In the genomic region with DNA sequence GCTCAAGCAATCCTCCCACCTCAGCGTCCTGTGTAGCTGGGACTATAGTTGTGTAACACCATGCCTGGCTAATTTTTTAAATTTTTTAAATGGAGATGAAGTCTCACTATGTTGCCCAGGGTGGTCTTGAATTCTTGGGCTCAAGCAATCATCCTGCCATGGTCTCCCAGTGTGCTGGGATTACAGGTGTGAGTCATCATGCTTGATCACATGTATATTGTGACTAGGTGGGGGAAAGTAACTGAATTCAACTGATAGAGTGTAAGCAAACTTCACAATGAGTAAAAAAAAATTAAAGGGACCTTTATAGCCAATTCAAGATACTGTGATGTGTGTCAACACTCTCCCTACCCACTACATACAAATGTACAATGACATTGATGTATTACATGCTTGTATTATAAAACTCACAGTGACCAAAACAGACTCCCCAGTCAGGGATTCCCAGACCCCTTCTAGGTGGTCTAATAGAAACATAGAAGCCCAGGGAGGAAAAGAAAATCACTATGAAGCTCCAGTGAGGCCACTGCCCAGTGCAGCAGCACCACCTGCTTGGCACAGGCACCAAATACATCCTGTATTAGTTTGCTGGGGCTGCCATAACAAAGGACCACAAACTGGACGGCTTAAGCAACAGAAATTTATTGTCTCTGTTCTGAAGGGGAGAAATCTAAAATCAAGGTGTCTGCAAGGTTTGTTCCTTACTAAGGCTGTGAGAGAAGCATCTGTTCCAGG, we compare ENCODE assay signal across 20 cellular contexts. TPM values are rescaled to one million over a fixed set of nuclear protein-coding genes. Genes with fewer than 3 reads are reported as not detected.
A peak's percentile ranks its signal among the peaks of the same experiment; 100 is the strongest.
DNase-seq lines count a peak whose midpoint lies in the region; ATAC-seq, FAIRE-seq and TF ChIP-seq lines count a peak whose summit lies in the region.
"Had no signal": no experiment of that assay in that cellular context is flagged by ENCODE, and none has a peak within 500 bp of the region (broad histone marks: within the 10 kb centered on the region; RNA-seq: fewer than 3 reads in every experiment).

No MANE protein-coding gene starts in this region.

- no peak for DNase-seq in activated T-cell treated with anti-CD3 and anti-CD28 coated beads, Interleukin-2, amount 50 U/mL, for 72 hours
- no peak for DNase-seq in activated T-cell treated with anti-CD3 and anti-CD28 coated beads, Interleukin-2, amount 50 U/mL, for 4 hours
- DNase-seq in OCI-LY7 (ENCODE audit: low spot score) = no peak
- DNase-seq in H1 (ENCODE audit: low read depth in 1 of 2, low spot score in 2 of 2) = no peak
- DNase-seq in amniotic stem cell (lab: John Stamatoyannopoulos, UW) = no peak
- DNase-seq in stimulated activated CD8-positive, alpha-beta memory T cell treated with anti-CD3 and anti-CD28 coated beads, Interleukin-4, amount 100 ng/mL, for 48 hours = no peak
- DNase-seq: gastrocnemius medialis, GDM1, kidney glomerular epithelial cell, NCI-H524, ovary, right cardiac atrium had no signal

- no peak for TF ChIP-seq POLR2A in H1 (IDR thresholded peaks at IDR 0.05; ENCODE audit: control extremely low read depth in 1 of 2, low read depth in 2 of 2, low read length in 2 of 2)

- intact Hi-C loops in OCI-LY7 (cut with micrococcal nuclease; ENCODE audit: unreplicated experiment) = loop anchor here (5.0 kb wide), 2 partner anchors 237 to 667 kb away; no protein-coding TSS in a partner anchor

- H2BK120ac ChIP-seq in H1 (replicated peaks; ENCODE audit: low read depth, low read length) = no peak overlapping the region

- no peak overlapping the region for H3K4me3 ChIP-seq in OCI-LY7 (ENCODE audit: low read depth, low read length, poor library complexity, severe bottlenecking)
- H3K4me3 ChIP-seq in H1 (ENCODE audit: extremely low read depth in 1 of 4, insufficient read depth in 2 of 4, low read depth in 3 of 4, low read length in 4 of 4) = no peak overlapping the region
- H3K4me3 ChIP-seq: gastrocnemius medialis, HAP-1, ovary had no signal

- H3K23ac ChIP-seq in H1 (ENCODE audit: insufficient read length) = no peak overlapping the region

- 95% methylated on average over 2 of the region's 2 CpGs; no CpG with 5 or more reads in 1 of the 2 experiments for WGBS in H1 (ENCODE audit: extremely low coverage in 1 of 2, insufficient coverage in 1 of 2, insufficient read length in 1 of 2, insufficient replicate concordance in 2 of 2, low coverage in 1 of 2, low lambda C conversion rate in 2 of 2, missing lambda C conversion rate in 1 of 2), 2 experiments

- no peak overlapping the region for H3K4ac ChIP-seq in H1 (replicated peaks; ENCODE audit: insufficient read length, low read depth, low read length)

- H3K4me3 Mint-ChIP-seq in activated T-cell treated with anti-CD3 and anti-CD28 coated beads, Interleukin-2, amount 50 U/mL, for 72 hours = no peak overlapping the region
- no peak overlapping the region for H3K4me3 Mint-ChIP-seq in activated T-cell treated with anti-CD3 and anti-CD28 coated beads, Interleukin-2, amount 50 U/mL, for 4 hours

- H3K4me2 ChIP-seq in OCI-LY7 (ENCODE audit: low read length) (no peak overlapping the region), H1 (ENCODE audit: insufficient read depth in 1 of 2, low read depth in 2 of 2, low read length in 2 of 2) (no peak overlapping the region)

- H4K20me1 ChIP-seq in OCI-LY7 (ENCODE audit: insufficient read depth, low read length) (no peaks in the 10 kb centered on the region), H1 (replicated peaks in 1 of 2; ENCODE audit: control insufficient read depth in 1 of 2, insufficient read depth in 2 of 2, low read length in 2 of 2) (no peaks in the 10 kb centered on the region)

- no peak overlapping the region for H3K14ac ChIP-seq in H1 (ENCODE audit: insufficient read length)

- CTCF ChIA-PET in OCI-LY7 (lab: Charles Lee; ENCODE audit: unreplicated experiment) (no interaction called here), H1 (lab: Charles Lee; ENCODE audit: partially characterized antibody) (interaction anchor here (0.6 to 3.2 kb wide), 10 partner anchors 12 to 1295 kb away, joined by 3 to 18 read pairs (median 4); partner anchors contain the start of gene CD274)

- no peak overlapping the region for H2BK12ac ChIP-seq in H1 (ENCODE audit: low read depth, low read length)

- no peak overlapping the region for H4K5ac ChIP-seq in H1 (ENCODE audit: insufficient read length, low read depth, low read length)

- TF ChIP-seq RAD21 in H1 (IDR thresholded peaks at IDR 0.05 in 1 of 2, conservative IDR thresholded peaks at IDR 0.05 in 1 of 2; ENCODE audit: low read depth in 2 of 2, low read length in 2 of 2) = peak; percentile 23 to 41; a peak in 3 of 4 replicates

- peaks cover 3 to 10% of the 10 kb centered on the region in 2 donors for H3K36me3 Mint-ChIP-seq in activated T-cell treated with anti-CD3 and anti-CD28 coated beads, Interleukin-2, amount 50 U/mL, for 72 hours (ENCODE audit: insufficient read depth in 2 of 2)
- H3K36me3 Mint-ChIP-seq in activated T-cell treated with anti-CD3 and anti-CD28 coated beads, Interleukin-2, amount 50 U/mL, for 4 hours (ENCODE audit: insufficient read depth) = peaks cover 20% of the 10 kb centered on the region

- no TSS peak for BruUV-seq in OCI-LY7 (replicated peaks; lab: Mats Ljungman, UMichigan)

- H3K27ac Mint-ChIP-seq in activated T-cell treated with anti-CD3 and anti-CD28 coated beads, Interleukin-2, amount 50 U/mL, for 72 hours = peak overlapping the region; percentile 64
- H3K27ac Mint-ChIP-seq: activated T-helper 2 cell treated with anti-CD3 and anti-CD28 coated beads, Interferon-gamma antibody, Interleukin-2, Interleukin-4, amounts not matched to agents 10 μg/mL and 5 μg/mL and 100 μg/mL, durations not matched to agents 14 hours and 24 hours and 36 hours had no signal

- H3K27me3 Mint-ChIP-seq in activated T-cell treated with anti-CD3 and anti-CD28 coated beads, Interleukin-2, amount 50 U/mL, for 72 hours (ENCODE audit: low read depth) = no peaks in the 10 kb centered on the region
- no peaks in the 10 kb centered on the region for H3K27me3 Mint-ChIP-seq in activated T-cell treated with anti-CD3 and anti-CD28 coated beads, Interleukin-2, amount 50 U/mL, for 4 hours (ENCODE audit: low read depth)

- 0 out of 2 replicates have a peak, but pooled peaks cover 4% of the 10 kb centered on the region for H3K36me3 ChIP-seq in OCI-LY7 (ENCODE audit: insufficient read depth, low read length)
- peaks cover 0 to 17% (median 0%) of the 10 kb centered on the region in 4 experiments; a peak in 3 of 8 replicates for H3K36me3 ChIP-seq in H1 (ENCODE audit: control insufficient read depth in 2 of 4, insufficient read depth in 4 of 4, low read length in 3 of 4)
- H3K36me3 ChIP-seq: ovary had no signal

- no peak overlapping the region for H3K18ac ChIP-seq in H1 (ENCODE audit: extremely low read depth, low read length)

- ATAC-seq in activated T-cell treated with anti-CD3 and anti-CD28 coated beads, Interleukin-2, amount 50 U/mL, for 72 hours (replicated peaks in 1 of 2) = no peak
- ATAC-seq in activated T-cell treated with anti-CD3 and anti-CD28 coated beads, Interleukin-2, amount 50 U/mL, for 4 hours = no peak
- ATAC-seq in GM21526 (IDR thresholded peaks at IDR 0.05; ENCODE audit: low FRiP score, unreplicated experiment) (no peak), HG03460 (IDR thresholded peaks at IDR 0.05; ENCODE audit: unreplicated experiment) (no peak)
- ATAC-seq: gastrocnemius medialis, right cardiac atrium had no signal

- H4K91ac ChIP-seq in H1 (replicated peaks; ENCODE audit: insufficient read length, low read length) = no peak overlapping the region

- H3K27me3 ChIP-seq in H1 (replicated peaks in 1 of 4; ENCODE audit: control insufficient read depth in 3 of 4, extremely low read depth in 1 of 4, insufficient read depth in 3 of 4, low read length in 3 of 4) = no peaks in the 10 kb centered on the region
- H3K27me3 ChIP-seq: gastrocnemius medialis, ovary had no signal

- H2BK20ac ChIP-seq in H1 (ENCODE audit: low read length) = no peak overlapping the region

- H3K23me2 ChIP-seq in H1 (ENCODE audit: low read depth, low read length) = no peaks in the 10 kb centered on the region

- peaks cover 3% of the 10 kb centered on the region; the same call in 1 of the 2 replicates for H3K79me2 ChIP-seq in OCI-LY7 (ENCODE audit: insufficient read depth, low read depth, low read length)
- no peaks in the 10 kb centered on the region for H3K79me2 ChIP-seq in H1 (ENCODE audit: control insufficient read depth in 1 of 2, insufficient read depth in 2 of 2, low read length in 2 of 2)

- no peaks in the 10 kb centered on the region for H3K9me3 Mint-ChIP-seq in activated T-cell treated with anti-CD3 and anti-CD28 coated beads, Interleukin-2, amount 50 U/mL, for 72 hours
- no peaks in the 10 kb centered on the region for H3K9me3 Mint-ChIP-seq in activated T-cell treated with anti-CD3 and anti-CD28 coated beads, Interleukin-2, amount 50 U/mL, for 4 hours
- H3K9me3 Mint-ChIP-seq: activated T-helper 2 cell treated with anti-CD3 and anti-CD28 coated beads, Interferon-gamma antibody, Interleukin-2, Interleukin-4, amounts not matched to agents 10 μg/mL and 5 μg/mL and 100 μg/mL, durations not matched to agents 14 hours and 24 hours and 36 hours had no signal

- no peak overlapping the region for H2BK5ac ChIP-seq in H1 (ENCODE audit: low read depth, low read length)

- H3K4me1 ChIP-seq in OCI-LY7 (ENCODE audit: insufficient read depth, low read length, poor library complexity, severe bottlenecking) = no peaks in the 10 kb centered on the region
- H3K4me1 ChIP-seq in H1 (replicated peaks in 1 of 4; ENCODE audit: control insufficient read depth in 3 of 4, insufficient read depth in 4 of 4, low read length in 3 of 4) = no peaks in the 10 kb centered on the region
- H3K4me1 ChIP-seq: gastrocnemius medialis, HAP-1 had no signal

- no peak overlapping the region for H3K9ac ChIP-seq in H1 (replicated peaks in 1 of 4; ENCODE audit: extremely low read depth in 1 of 4, low read depth in 3 of 4, low read length in 3 of 4)

- no peak overlapping the region for H3K56ac ChIP-seq in H1 (replicated peaks; ENCODE audit: insufficient read length, low read depth, low read length)

- no peaks in the 10 kb centered on the region for H3K79me1 ChIP-seq in H1 (ENCODE audit: low read depth, low read length)

- TF ChIP-seq EP300 in H1 (IDR thresholded peaks at IDR 0.05; ENCODE audit: borderline replicate concordance in 1 of 2, low read depth in 2 of 2, low read length in 2 of 2) = no peak

- H3K27ac ChIP-seq in OCI-LY7 (ENCODE audit: low read depth, low read length, poor library complexity, severe bottlenecking) = no peak overlapping the region
- H3K27ac ChIP-seq in H1 (ENCODE audit: low read depth, low read length) = no peak overlapping the region
- H3K27ac ChIP-seq: epithelial cell of prostate, gastrocnemius medialis, ovary had no signal

- H3K9me3 ChIP-seq in OCI-LY7 (ENCODE audit: low read length) = no peaks in the 10 kb centered on the region
- H3K9me3 ChIP-seq in H1 (ENCODE audit: insufficient read depth in 2 of 2, low read depth in 1 of 2, low read length in 1 of 2) = peaks cover 0 to 17% of the 10 kb centered on the region in 2 experiments; a peak in 2 of 4 replicates
- H3K9me3 ChIP-seq: gastrocnemius medialis, HAP-1 had no signal

- no peak for FAIRE-seq in H1 (lab: Jason Lieb, UNC)
- FAIRE-seq: GM12892, TTC549, urothelium cell line had no signal

- POLR2A ChIA-PET in OCI-LY7 (lab: Charles Lee) (interaction anchor here (0.6 to 1.4 kb wide), 4 partner anchors 10 to 100 kb away, joined by 3 to 4 read pairs (median 4); no protein-coding TSS in a partner anchor), H1 (lab: Charles Lee; ENCODE audit: partially characterized antibody) (interaction anchor here (1.5 kb wide), 1 partner anchor 8 kb away, joined by 4 read pairs; the partner anchor contains the start of gene PLGRKT)

- no peak overlapping the region for H2BK15ac ChIP-seq in H1 (ENCODE audit: low read length)

- TF ChIP-seq CTCF in OCI-LY7 (conservative IDR thresholded peaks at IDR 0.05; ENCODE audit: low read length) (0 out of 2 replicates have a peak, but pooled peaks have one; percentile 13), H1 (IDR thresholded peaks at IDR 0.05; ENCODE audit: control extremely low read depth in 1 of 3, insufficient read depth in 1 of 3, low read depth in 1 of 3, low read length in 3 of 3) (no peak)

- H3K4me1 Mint-ChIP-seq in activated T-cell treated with anti-CD3 and anti-CD28 coated beads, Interleukin-2, amount 50 U/mL, for 72 hours (ENCODE audit: low read depth) = peaks cover 9% of the 10 kb centered on the region
- no peaks in the 10 kb centered on the region for H3K4me1 Mint-ChIP-seq in activated T-cell treated with anti-CD3 and anti-CD28 coated beads, Interleukin-2, amount 50 U/mL, for 4 hours (ENCODE audit: low read depth)

- no peak overlapping the region for H2AK5ac ChIP-seq in H1 (ENCODE audit: low read depth, low read length)

- no peaks in the 10 kb centered on the region for H3K9me2 ChIP-seq in OCI-LY7 (ENCODE audit: insufficient read depth, low read length)

- H2AFZ ChIP-seq in OCI-LY7 (ENCODE audit: low read length) (no peak overlapping the region), H1 (ENCODE audit: low read length) (no peak overlapping the region)

- H4K8ac ChIP-seq in H1 (ENCODE audit: extremely low read depth, insufficient read depth, low read length) = no peak overlapping the region

RNA-seq across cellular contexts. Expression of gene PLGRKT, which starts 8.8 kb away (rescaled TPM):
- total RNA-seq in activated T-cell treated with anti-CD3 and anti-CD28 coated beads, Interleukin-2, amount 50 U/mL, for 72 hours = 10 to 100 TPM; 48.6 to 49.9 TPM
- 10 to 100 TPM; 23.7 to 45.3 (median 30.9) TPM for total RNA-seq in activated T-cell treated with anti-CD3 and anti-CD28 coated beads, Interleukin-2, amount 50 U/mL, for 4 hours
- total RNA-seq in OCI-LY7 (2014; rRNA removed; shearing (Covaris generic)) = 7.9 and 10.4 TPM in 2 replicates
- total RNA-seq in OCI-LY7 (2022) = 26.1 and 26.2 TPM in 2 replicates
- total RNA-seq in H1 (2021; fragmentation: NEBNext Ultra II Directional; extraction: Animal tissue kit (Norgen Biotek cat#: 25700)) = 11.3 and 15.7 TPM in 2 replicates
- polyA plus RNA-seq in H1 (2011; rRNA removed) = 2.5 and 5.4 TPM in 2 replicates
- 7.0 TPM for polyA plus RNA-seq in H1 (2011; cell fraction: cytosol; rRNA removed)
- 0.88 TPM for polyA plus RNA-seq in H1 (2011; cell fraction: nucleus; rRNA removed)
- 7.5 to 14.5 TPM (median 12.4 TPM) in 4 replicates for polyA plus RNA-seq in H1 (2012, experiment 1 of 2)
- polyA plus RNA-seq in H1 (2012, experiment 2 of 2) = 8.4 TPM
- polyA plus RNA-seq in H1 (2013, experiment 1 of 2) = 14.1 TPM
- polyA plus RNA-seq in H1 (2013, experiment 2 of 2) = 14.4 TPM
- polyA minus RNA-seq in H1 (2011; rRNA and poly(A)+ RNA removed) = 1.2 and 1.3 TPM in 2 replicates
- 7.4 TPM for polyA minus RNA-seq in H1 (2011; cell fraction: cytosol; rRNA and poly(A)+ RNA removed)
- polyA minus RNA-seq in H1 (2011; cell fraction: nucleus; rRNA and poly(A)+ RNA removed) = 5.1 TPM

RNA-seq across cellular contexts. Expression of gene CD274, which starts 21.4 kb away (rescaled TPM):
- 10 to 100 TPM; 16.4 to 36.3 TPM for total RNA-seq in activated T-cell treated with anti-CD3 and anti-CD28 coated beads, Interleukin-2, amount 50 U/mL, for 72 hours
- total RNA-seq in activated T-cell treated with anti-CD3 and anti-CD28 coated beads, Interleukin-2, amount 50 U/mL, for 4 hours = 10 to 100 TPM; 33.7 to 58.4 (median 42.1) TPM
- total RNA-seq in OCI-LY7 (2014; rRNA removed; shearing (Covaris generic)) = 0.57 and 4.3 TPM in 2 replicates
- total RNA-seq in OCI-LY7 (2022) = 0.15 and 1.2 TPM in 2 replicates
- 0.15 TPM in 1 of 2 replicates, not detected in the other for total RNA-seq in H1 (2021; fragmentation: NEBNext Ultra II Directional; extraction: Animal tissue kit (Norgen Biotek cat#: 25700))
- polyA plus RNA-seq in H1 (2011; rRNA removed) = 0.08 TPM in 1 of 2 replicates, not detected in the other
- 0.14 TPM for polyA plus RNA-seq in H1 (2011; cell fraction: cytosol; rRNA removed)
- polyA plus RNA-seq in H1 (2011; cell fraction: nucleus; rRNA removed) = not detected
- 0.05 to 0.09 TPM in 2 of 4 replicates, not detected in the others for polyA plus RNA-seq in H1 (2012, experiment 1 of 2)
- polyA plus RNA-seq in H1 (2012, experiment 2 of 2) = not detected
- 0.20 TPM for polyA plus RNA-seq in H1 (2013, experiment 1 of 2)
- 0.26 TPM for polyA plus RNA-seq in H1 (2013, experiment 2 of 2)
- polyA minus RNA-seq in H1 (2011; rRNA and poly(A)+ RNA removed) = 0.12 and 1.1 TPM in 2 replicates
- not detected for polyA minus RNA-seq in H1 (2011; cell fraction: cytosol; rRNA and poly(A)+ RNA removed)
- polyA minus RNA-seq in H1 (2011; cell fraction: nucleus; rRNA and poly(A)+ RNA removed) = not detected
